In the genomic region with DNA sequence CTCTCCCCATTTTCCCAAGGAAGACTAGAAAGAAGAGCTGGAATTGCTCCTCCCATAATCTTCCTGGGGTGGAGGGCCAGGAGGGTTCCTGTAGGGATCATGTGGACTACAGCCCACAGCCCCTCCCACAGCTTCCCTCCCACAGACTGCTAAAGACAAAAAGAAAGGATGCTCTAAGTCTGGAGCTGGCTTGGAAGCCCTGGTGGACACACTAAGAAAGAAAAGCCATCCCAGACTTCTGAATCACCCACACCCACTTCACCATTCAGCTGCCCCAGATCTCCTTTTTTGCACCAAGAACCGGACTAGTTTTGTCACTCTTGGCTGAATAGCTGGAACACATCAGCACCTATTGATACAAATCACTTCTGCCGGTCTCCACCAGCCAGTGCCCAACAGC, we compare ENCODE assay signal across 16 cellular contexts. TPM values are rescaled to one million over a fixed set of nuclear protein-coding genes. Genes with fewer than 3 reads are reported as not detected.
DNase-seq lines count a peak whose midpoint lies in the region; ATAC-seq and TF ChIP-seq lines count a peak whose summit lies in the region.
"Had no signal": no experiment of that assay in that cellular context is flagged by ENCODE, and none has a peak within 500 bp of the region (broad histone marks: within the 10 kb centered on the region; RNA-seq: fewer than 3 reads in every experiment).

No MANE protein-coding gene starts in this region.

- TF ChIP-seq CTCF in fibroblast of the aortic adventitia (IDR thresholded peaks at IDR 0.05; ENCODE audit: insufficient read depth, low read length) (peak; percentile 12), body of pancreas (IDR thresholded peaks at IDR 0.05) (no peak)

- no peaks in the 10 kb centered on the region for H3K4me1 ChIP-seq in aorta (ENCODE audit: control insufficient read depth in 1 of 2, insufficient read depth in 2 of 2, low read length in 2 of 2)
- no peaks in the 10 kb centered on the region for H3K4me1 ChIP-seq in body of pancreas
- H3K4me1 ChIP-seq: BE2C had no signal

- no peak for TF ChIP-seq POLR2A in body of pancreas (IDR thresholded peaks at IDR 0.05)

- H3K4me3 ChIP-seq in fibroblast of the aortic adventitia (ENCODE audit: low read depth, low read length): no peak overlapping the region
- no peak overlapping the region for H3K4me3 ChIP-seq in aorta (ENCODE audit: low read length in 2 of 2)
- no peak overlapping the region for H3K4me3 ChIP-seq in body of pancreas

- ATAC-seq in aorta (ENCODE audit: low FRiP score) (peak; percentile 47), body of pancreas (no peak), HG02970 (IDR thresholded peaks at IDR 0.05; ENCODE audit: low FRiP score, unreplicated experiment) (no peak)
- ATAC-seq: CD8-positive, alpha-beta T cell; HCT116 had no signal

- H3K27ac ChIP-seq in aorta (ENCODE audit: low read depth in 1 of 2, low read length in 2 of 2) (no peak overlapping the region), body of pancreas (no peak overlapping the region)

- no peaks in the 10 kb centered on the region for H3K36me3 ChIP-seq in aorta (ENCODE audit: control insufficient read depth in 1 of 2, insufficient read depth in 2 of 2, low read length in 1 of 2)
- H3K36me3 ChIP-seq in body of pancreas (replicated peaks in 1 of 2; ENCODE audit: insufficient read depth in 1 of 2, low read depth in 2 of 2): no peaks in the 10 kb centered on the region
- H3K36me3 ChIP-seq: BE2C had no signal

- WGBS in aorta, 2 donors: 2 to 7% methylated on average over 2 of the region's 2 CpGs
- WGBS in body of pancreas, 2 donors: 66 to 71% methylated on average over 2 of the region's 2 CpGs

- peak; percentile 53 for DNase-seq in EH (ENCODE audit: low read depth)
- peak; percentile 24 for DNase-seq in M059J (ENCODE audit: low read depth)
- DNase-seq in fibroblast of the aortic adventitia (ENCODE audit: low read depth): peak; percentile 40
- DNase-seq in aorta: no peak
- DNase-seq in NCI-H187 (lab: John Stamatoyannopoulos, UW): no peak
- DNase-seq in body of pancreas: no peak
- DNase-seq: ACHN; BE2C; CD8-positive, alpha-beta T cell; COR-L47; DMS153; DMS79 treated with DMSO at 0.1 percent for 48 hours; GF-D8; IMR-90 had no signal

- no peaks in the 10 kb centered on the region for H3K9me3 ChIP-seq in aorta (ENCODE audit: control insufficient read depth, low read length)
- H3K9me3 ChIP-seq in body of pancreas: no peaks in the 10 kb centered on the region
- H3K9me3 ChIP-seq: BE2C had no signal

- intact Hi-C loops in aorta (cut with DNase I) (loop anchor here (5.0 to 10.0 kb wide), 2 partner anchors 99 to 417 kb away; partner anchors contain the start of gene CRADD (in 1 of the 2)), body of pancreas (cut with DNase I) (no loop called here)

- H3K27me3 ChIP-seq in aorta (ENCODE audit: control insufficient read depth in 1 of 2, insufficient read depth in 2 of 2, low read length in 1 of 2) (no peaks in the 10 kb centered on the region), body of pancreas (no peaks in the 10 kb centered on the region)
- H3K27me3 ChIP-seq: BE2C had no signal

RNA-seq across cellular contexts. Expression of gene PLXNC1, which starts 56.8 kb away (rescaled TPM):
- 0.20 and 3.4 TPM in 2 replicates for total RNA-seq in M059J (2014; rRNA removed; shearing (Covaris generic))
- 4.3 and 6.1 TPM in 2 replicates for total RNA-seq in fibroblast of the aortic adventitia (ENCODE audit: low replicate concordance)
- 10 to 100 TPM in 1 of 2 donors, 1 to 10 TPM in 1; 7.5 to 26.8 TPM for total RNA-seq in aorta
- 1 to 10 TPM; 1.2 to 3.4 TPM for polyA plus RNA-seq in aorta
- 1 to 10 TPM; 3.9 to 4.9 TPM for total RNA-seq in body of pancreas

Comparison
In these comparisons a context has a peak if more than half of its experiments do, and no peak if none do; other contexts are left out.
1. DNase-seq: peak in EH (single experiment), M059J (single experiment) and fibroblast of the aortic adventitia (single experiment); none in aorta (0 of 2), NCI-H187 (0 of 2) and body of pancreas (0 of 4).